7 cellular contexts compared by ENCODE assay signal in the genomic region with DNA sequence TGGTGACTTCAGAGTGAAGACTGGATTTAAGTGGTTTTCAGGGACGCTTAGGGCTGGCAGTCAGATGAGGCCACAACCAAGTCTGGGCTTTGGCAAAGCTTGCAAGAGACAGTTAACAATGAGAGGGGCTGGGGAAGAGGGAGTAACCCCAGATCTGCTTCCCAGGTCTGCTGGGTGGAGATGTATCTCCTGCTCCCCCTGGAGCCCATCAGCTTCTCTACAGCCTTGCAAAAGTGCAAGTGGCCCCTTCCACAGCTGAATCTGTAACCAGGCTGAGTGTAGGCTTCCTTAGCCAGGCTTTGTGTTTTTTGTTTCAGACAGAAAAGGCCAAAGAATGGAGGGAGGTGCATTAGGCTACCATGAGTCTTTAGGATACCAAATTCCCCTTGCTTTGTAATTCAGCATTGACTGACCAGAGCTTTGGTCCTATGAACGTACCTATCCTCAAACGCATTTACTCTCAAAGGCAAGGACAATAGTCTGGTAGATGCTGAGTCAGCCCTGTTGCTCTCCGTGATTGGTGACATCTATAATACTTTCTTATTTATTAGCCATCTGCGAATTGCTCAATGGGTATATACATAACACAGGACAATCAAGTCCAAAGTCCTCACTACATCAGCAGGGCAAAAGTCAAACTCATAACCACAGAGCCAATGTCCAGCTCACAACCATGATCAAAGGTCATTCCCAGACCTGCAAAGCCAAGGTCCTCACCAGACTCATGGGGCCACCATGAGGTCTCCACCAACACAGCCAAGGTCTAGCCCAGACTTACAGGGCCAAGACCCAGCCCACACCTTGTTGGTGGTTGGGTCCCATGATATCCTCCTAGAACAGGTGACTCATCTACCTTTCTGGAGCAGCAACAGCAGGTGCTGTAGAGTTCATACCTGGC. TPM values are rescaled to one million over a fixed set of nuclear protein-coding genes. Genes with fewer than 3 reads are reported as not detected.
DNase-seq lines count a peak whose midpoint lies in the region; ATAC-seq and TF ChIP-seq lines count a peak whose summit lies in the region.

No MANE protein-coding gene starts in this region.

- H3K4me1 ChIP-seq in ascending aorta (no peaks in the 10 kb centered on the region), liver (ENCODE audit: control insufficient read depth in 4 of 4, insufficient read depth in 4 of 4, low read length in 3 of 4) (peaks cover 0 to 10% (median 5%) of the 10 kb centered on the region in 4 donors), colonic mucosa (no peaks in the 10 kb centered on the region)

- H3K36me3 ChIP-seq in ascending aorta (no peaks in the 10 kb centered on the region), liver (ENCODE audit: control insufficient read depth in 4 of 4, insufficient read depth in 3 of 4, low read depth in 1 of 4, low read length in 3 of 4) (no peaks in the 10 kb centered on the region), colonic mucosa (no peaks in the 10 kb centered on the region)

- 46% methylated on average over 5 of the region's 5 CpGs for WGBS in liver

- H3K27me3 ChIP-seq in ascending aorta (no peaks in the 10 kb centered on the region), liver (ENCODE audit: control insufficient read depth in 4 of 4, insufficient read depth in 4 of 4, low read length in 3 of 4) (no peaks in the 10 kb centered on the region), colonic mucosa (no peaks in the 10 kb centered on the region)

- no peak for ATAC-seq in GM21825 (IDR thresholded peaks at IDR 0.05; ENCODE audit: unreplicated experiment)

- H3K9me3 ChIP-seq in ascending aorta (no peaks in the 10 kb centered on the region), liver (ENCODE audit: control insufficient read depth in 4 of 4, low read length in 3 of 4) (no peaks in the 10 kb centered on the region), colonic mucosa (no peaks in the 10 kb centered on the region)

- H3K27ac ChIP-seq in ascending aorta = no peak overlapping the region
- H3K27ac ChIP-seq in liver (ENCODE audit: low read depth in 1 of 2, low read length in 2 of 2) = peak overlapping the region; percentile 42 to 60
- no peak overlapping the region for H3K27ac ChIP-seq in colonic mucosa

- H3K4me3 ChIP-seq in ascending aorta (no peak overlapping the region), liver (ENCODE audit: low read depth in 1 of 3, low read length in 3 of 3) (no peak overlapping the region), colonic mucosa (no peak overlapping the region)

- TF ChIP-seq CTCF in ascending aorta (IDR thresholded peaks at IDR 0.05) = peak; percentile 5 to 29 (median 16)
- peak; percentile 27 for TF ChIP-seq CTCF in liver (IDR thresholded peaks at IDR 0.05; ENCODE audit: low read depth, low read length, missing input control)
- no peak for TF ChIP-seq CTCF in colonic mucosa (IDR thresholded peaks at IDR 0.05)

- no peak overlapping the region for H3K9ac ChIP-seq in liver (ENCODE audit: low read depth in 1 of 2, low read length in 2 of 2)
- no peak overlapping the region for H3K9ac ChIP-seq in colonic mucosa (ENCODE audit: low read depth in 2 of 2, low read length in 2 of 2)

- intact Hi-C loops in ascending aorta (cut with DNase I) = no loop called here
- intact Hi-C loops in colonic mucosa (cut with DNase I) = no loop called here

- DNase-seq in GM03348 (ENCODE audit: low spot score) (peak; percentile 67), LHCN-M2 (ENCODE audit: low read depth) (peak; percentile 18), ascending aorta (ENCODE audit: low spot score in 2 of 2) (peak in 1 of 2 donors; percentile 52), colonic mucosa (no peak), NCI-H128 (lab: John Stamatoyannopoulos, UW; ENCODE audit: unreplicated experiment) (no peak)

- peak; percentile 31 to 39 for TF ChIP-seq RAD21 in liver (IDR thresholded peaks at IDR 0.05)

TF ChIP-seq in liver, 16 proteins besides CTCF, POLR2A, EP300 and RAD21:
- TF ChIP-seq, protein P1, sequence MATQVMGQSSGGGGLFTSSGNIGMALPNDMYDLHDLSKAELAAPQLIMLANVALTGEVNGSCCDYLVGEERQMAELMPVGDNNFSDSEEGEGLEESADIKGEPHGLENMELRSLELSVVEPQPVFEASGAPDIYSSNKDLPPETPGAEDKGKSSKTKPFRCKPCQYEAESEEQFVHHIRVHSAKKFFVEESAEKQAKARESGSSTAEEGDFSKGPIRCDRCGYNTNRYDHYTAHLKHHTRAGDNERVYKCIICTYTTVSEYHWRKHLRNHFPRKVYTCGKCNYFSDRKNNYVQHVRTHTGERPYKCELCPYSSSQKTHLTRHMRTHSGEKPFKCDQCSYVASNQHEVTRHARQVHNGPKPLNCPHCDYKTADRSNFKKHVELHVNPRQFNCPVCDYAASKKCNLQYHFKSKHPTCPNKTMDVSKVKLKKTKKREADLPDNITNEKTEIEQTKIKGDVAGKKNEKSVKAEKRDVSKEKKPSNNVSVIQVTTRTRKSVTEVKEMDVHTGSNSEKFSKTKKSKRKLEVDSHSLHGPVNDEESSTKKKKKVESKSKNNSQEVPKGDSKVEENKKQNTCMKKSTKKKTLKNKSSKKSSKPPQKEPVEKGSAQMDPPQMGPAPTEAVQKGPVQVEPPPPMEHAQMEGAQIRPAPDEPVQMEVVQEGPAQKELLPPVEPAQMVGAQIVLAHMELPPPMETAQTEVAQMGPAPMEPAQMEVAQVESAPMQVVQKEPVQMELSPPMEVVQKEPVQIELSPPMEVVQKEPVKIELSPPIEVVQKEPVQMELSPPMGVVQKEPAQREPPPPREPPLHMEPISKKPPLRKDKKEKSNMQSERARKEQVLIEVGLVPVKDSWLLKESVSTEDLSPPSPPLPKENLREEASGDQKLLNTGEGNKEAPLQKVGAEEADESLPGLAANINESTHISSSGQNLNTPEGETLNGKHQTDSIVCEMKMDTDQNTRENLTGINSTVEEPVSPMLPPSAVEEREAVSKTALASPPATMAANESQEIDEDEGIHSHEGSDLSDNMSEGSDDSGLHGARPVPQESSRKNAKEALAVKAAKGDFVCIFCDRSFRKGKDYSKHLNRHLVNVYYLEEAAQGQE (IDR thresholded peaks at IDR 0.05) = peak; percentile 79
- TF ChIP-seq TAF1 (conservative IDR thresholded peaks at IDR 0.05) = no peak
- peak; percentile 84 for TF ChIP-seq YY1 (IDR thresholded peaks at IDR 0.05)
- peak; percentile 99 for TF ChIP-seq SP1 (IDR thresholded peaks at IDR 0.05)
- TF ChIP-seq HNF4G (IDR thresholded peaks at IDR 0.05) = peak; percentile 99
- TF ChIP-seq GABPA (IDR thresholded peaks at IDR 0.05 in 1 of 2, conservative IDR thresholded peaks at IDR 0.05 in 1 of 2) = peak in 1 of 2 donors; percentile 34
- peak; percentile 70 to 97 for TF ChIP-seq JUND (IDR thresholded peaks at IDR 0.05)
- peak; percentile 100 for TF ChIP-seq HNF4A (conservative IDR thresholded peaks at IDR 0.05)
- TF ChIP-seq RXRA (IDR thresholded peaks at IDR 0.05) = peak; percentile 96 to 99
- peak; percentile 66 for TF ChIP-seq NR2F2 (IDR thresholded peaks at IDR 0.05)
- TF ChIP-seq, protein P2, sequence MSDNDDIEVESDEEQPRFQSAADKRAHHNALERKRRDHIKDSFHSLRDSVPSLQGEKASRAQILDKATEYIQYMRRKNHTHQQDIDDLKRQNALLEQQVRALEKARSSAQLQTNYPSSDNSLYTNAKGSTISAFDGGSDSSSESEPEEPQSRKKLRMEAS (IDR thresholded peaks at IDR 0.05) = peak; percentile 97
- TF ChIP-seq EGR1 (IDR thresholded peaks at IDR 0.05; ENCODE audit: low read depth in 2 of 2) = peak; percentile 12 to 21
- TF ChIP-seq FOXA1 (IDR thresholded peaks at IDR 0.05) = peak; percentile 94
- TF ChIP-seq FOXA2 (IDR thresholded peaks at IDR 0.05) = peak; percentile 92
- TF ChIP-seq, protein P3, sequence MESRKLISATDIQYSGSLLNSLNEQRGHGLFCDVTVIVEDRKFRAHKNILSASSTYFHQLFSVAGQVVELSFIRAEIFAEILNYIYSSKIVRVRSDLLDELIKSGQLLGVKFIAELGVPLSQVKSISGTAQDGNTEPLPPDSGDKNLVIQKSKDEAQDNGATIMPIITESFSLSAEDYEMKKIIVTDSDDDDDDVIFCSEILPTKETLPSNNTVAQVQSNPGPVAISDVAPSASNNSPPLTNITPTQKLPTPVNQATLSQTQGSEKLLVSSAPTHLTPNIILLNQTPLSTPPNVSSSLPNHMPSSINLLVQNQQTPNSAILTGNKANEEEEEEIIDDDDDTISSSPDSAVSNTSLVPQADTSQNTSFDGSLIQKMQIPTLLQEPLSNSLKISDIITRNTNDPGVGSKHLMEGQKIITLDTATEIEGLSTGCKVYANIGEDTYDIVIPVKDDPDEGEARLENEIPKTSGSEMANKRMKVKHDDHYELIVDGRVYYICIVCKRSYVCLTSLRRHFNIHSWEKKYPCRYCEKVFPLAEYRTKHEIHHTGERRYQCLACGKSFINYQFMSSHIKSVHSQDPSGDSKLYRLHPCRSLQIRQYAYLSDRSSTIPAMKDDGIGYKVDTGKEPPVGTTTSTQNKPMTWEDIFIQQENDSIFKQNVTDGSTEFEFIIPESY (IDR thresholded peaks at IDR 0.05) = peak; percentile 96
- TF ChIP-seq, protein P4, sequence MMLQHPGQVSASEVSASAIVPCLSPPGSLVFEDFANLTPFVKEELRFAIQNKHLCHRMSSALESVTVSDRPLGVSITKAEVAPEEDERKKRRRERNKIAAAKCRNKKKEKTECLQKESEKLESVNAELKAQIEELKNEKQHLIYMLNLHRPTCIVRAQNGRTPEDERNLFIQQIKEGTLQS (IDR thresholded peaks at IDR 0.05) = peak; percentile 36

RNA-seq across cellular contexts. Expression of a gene that starts 17.1 kb away (rescaled TPM):
- total RNA-seq in LHCN-M2 (2014; rRNA removed) = 0.57 and 0.77 TPM in 2 replicates
- polyA plus RNA-seq in LHCN-M2 (2012) = 0.17 TPM
- total RNA-seq in ascending aorta = 2.1 TPM
- 1 to 10 TPM in 1 of 2 donors, under 1 TPM in 1; 0.42 to 2.3 TPM for total RNA-seq in liver
- 1 to 10 TPM in 1 of 2 donors, under 1 TPM in 1; 0.69 to 1.4 TPM for polyA plus RNA-seq in liver
- total RNA-seq in colonic mucosa = 1 to 10 TPM in 1 of 2 donors, under 1 TPM in 1; 0.93 to 5.3 TPM

RNA-seq across cellular contexts. Expression of a gene that starts 48.4 kb away (rescaled TPM):
- total RNA-seq in LHCN-M2 (2014; rRNA removed) (185 and 201 TPM in 2 replicates), ascending aorta (109 TPM), liver (100 to 1,000 TPM; 117 to 234 TPM), colonic mucosa (100 to 1,000 TPM; 224 to 360 TPM)
- polyA plus RNA-seq in LHCN-M2 (2012) = 115 TPM
- 100 to 1,000 TPM; 256 TPM for polyA plus RNA-seq in liver

RNA-seq across cellular contexts. Expression of a gene that starts 53.3 kb away (rescaled TPM):
- 0.11 TPM in 1 of 2 replicates, not detected in the other for total RNA-seq in LHCN-M2 (2014; rRNA removed)
- 0.34 TPM for polyA plus RNA-seq in LHCN-M2 (2012)
- total RNA-seq in ascending aorta = 24.5 TPM
- 10 to 100 TPM; 12.5 to 19.3 TPM for total RNA-seq in liver
- 1 to 10 TPM; 7.3 to 9.2 TPM for polyA plus RNA-seq in liver
- 1 to 10 TPM; 3.2 to 6.5 TPM for total RNA-seq in colonic mucosa

RNA-seq across cellular contexts. Expression of a gene that starts 53.3 kb away (rescaled TPM):
- total RNA-seq in LHCN-M2 (2014; rRNA removed) (not detected in 2 replicates), ascending aorta (not detected), liver (under 1 TPM in 1 of 2 donors, not detected in 1; 0.17 TPM), colonic mucosa (1 to 10 TPM in 1 of 2 donors, under 1 TPM in 1; 0.50 to 1.2 TPM)
- not detected for polyA plus RNA-seq in LHCN-M2 (2012)
- not detected for polyA plus RNA-seq in liver

Comparison
In these comparisons a context has a peak if more than half of its experiments do, and no peak if none do; other contexts are left out.
1. DNase-seq: peak in GM03348 (single experiment) and LHCN-M2 (single experiment); none in colonic mucosa (single experiment) and NCI-H128 (single experiment).
2. H3K27ac ChIP-seq: peak in liver (2 of 2); none in ascending aorta (0 of 2) and colonic mucosa (single experiment).